In the genomic region with DNA sequence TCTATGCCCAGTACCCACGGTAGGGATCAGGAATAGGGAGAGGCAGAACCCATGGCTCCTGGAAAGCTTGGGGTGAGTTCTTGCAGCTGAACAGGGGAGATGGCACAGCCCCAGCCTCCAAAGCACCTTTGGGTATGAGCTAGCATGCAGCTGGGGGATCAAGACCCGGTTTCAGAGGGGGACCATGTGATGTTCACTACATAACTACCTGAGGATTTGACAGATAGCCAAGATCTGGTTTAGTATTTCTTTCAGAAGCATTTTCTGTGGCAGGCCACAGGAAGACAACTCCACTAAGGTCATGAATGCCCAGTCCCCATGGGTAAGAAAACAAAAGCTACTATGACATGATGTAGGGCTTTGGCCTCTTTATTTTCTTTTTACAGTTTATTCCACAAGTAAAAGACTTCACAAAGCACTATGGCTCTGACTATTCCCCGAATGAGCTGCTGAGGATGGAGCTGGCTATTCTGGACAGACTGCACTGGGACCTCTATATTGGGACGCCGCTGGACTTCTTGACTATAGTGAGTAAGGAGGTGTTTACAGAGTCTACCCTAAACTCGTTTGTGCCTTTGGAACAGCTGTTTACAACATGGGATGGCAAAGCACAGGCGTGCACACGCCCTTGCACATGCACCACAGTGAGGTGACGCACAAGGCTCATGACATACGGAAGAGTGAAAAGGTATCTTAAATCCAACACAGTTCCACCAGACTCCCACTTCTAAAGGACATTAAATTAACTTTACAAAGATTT, we compare ENCODE assay signal across 10 cellular contexts.
DNase-seq lines count a peak whose midpoint lies in the region; ATAC-seq, FAIRE-seq and TF ChIP-seq lines count a peak whose summit lies in the region.
"Had no signal": no experiment of that assay in that cellular context is flagged by ENCODE, and none has a peak within 500 bp of the region (broad histone marks: within the 10 kb centered on the region; RNA-seq: fewer than 3 reads in every experiment).

No MANE protein-coding gene starts in this region.

- in situ Hi-C loops in GM13976 (cut with MboI; ENCODE audit: low sequenced_read_pairs, unreplicated experiment): no loop called here

- no peak for TF ChIP-seq CTCF in GM13976 (IDR thresholded peaks at IDR 0.05; ENCODE audit: borderline replicate concordance, control extremely low read depth, extremely low read depth, insufficient read depth, missing control alignments)

- H3K4me3 ChIP-seq in effector memory CD4-positive, alpha-beta T cell (ENCODE audit: insufficient read depth, low read depth, low read length, poor library complexity, severe bottlenecking): no peak overlapping the region

- DNase-seq in GM13976 (ENCODE audit: low spot score) (peak; percentile 38), HTR-8/SVneo (ENCODE audit: insufficient read length, low spot score) (no peak)
- DNase-seq in effector memory CD4-positive, alpha-beta T cell: no peak
- no peak for DNase-seq in effector CD8-positive, alpha-beta T cell (lab: John Stamatoyannopoulos, UW)
- DNase-seq: anterior cingulate cortex, DMS153, KG1 had no signal

- ATAC-seq in GM19025 (IDR thresholded peaks at IDR 0.05; ENCODE audit: low read depth, unreplicated experiment) (peak; percentile 42), HG03159 (IDR thresholded peaks at IDR 0.05; ENCODE audit: unreplicated experiment) (peak; percentile 57), GM21717 (IDR thresholded peaks at IDR 0.05; ENCODE audit: unreplicated experiment) (no peak)

- peaks cover 7% of the 10 kb centered on the region for H3K4me1 ChIP-seq in effector memory CD4-positive, alpha-beta T cell (ENCODE audit: control insufficient read depth, insufficient read depth, low read length, poor library complexity, severe bottlenecking)

- H3K27me3 ChIP-seq in effector memory CD4-positive, alpha-beta T cell (replicated peaks; ENCODE audit: control insufficient read depth, insufficient read depth, low read length, poor library complexity, severe bottlenecking): no peaks in the 10 kb centered on the region

- H3K9me3 ChIP-seq in effector memory CD4-positive, alpha-beta T cell (ENCODE audit: control insufficient read depth, low read length): no peaks in the 10 kb centered on the region

- no peak for FAIRE-seq in HTR-8/SVneo (lab: Jason Lieb, UNC)

- peaks cover 9% of the 10 kb centered on the region for H3K36me3 ChIP-seq in effector memory CD4-positive, alpha-beta T cell (ENCODE audit: control insufficient read depth, insufficient read depth, low read length)

- H3K27ac ChIP-seq in effector memory CD4-positive, alpha-beta T cell (ENCODE audit: insufficient read depth, low read length, poor library complexity, severe bottlenecking): peak overlapping the region; percentile 1
